In the genomic region with DNA sequence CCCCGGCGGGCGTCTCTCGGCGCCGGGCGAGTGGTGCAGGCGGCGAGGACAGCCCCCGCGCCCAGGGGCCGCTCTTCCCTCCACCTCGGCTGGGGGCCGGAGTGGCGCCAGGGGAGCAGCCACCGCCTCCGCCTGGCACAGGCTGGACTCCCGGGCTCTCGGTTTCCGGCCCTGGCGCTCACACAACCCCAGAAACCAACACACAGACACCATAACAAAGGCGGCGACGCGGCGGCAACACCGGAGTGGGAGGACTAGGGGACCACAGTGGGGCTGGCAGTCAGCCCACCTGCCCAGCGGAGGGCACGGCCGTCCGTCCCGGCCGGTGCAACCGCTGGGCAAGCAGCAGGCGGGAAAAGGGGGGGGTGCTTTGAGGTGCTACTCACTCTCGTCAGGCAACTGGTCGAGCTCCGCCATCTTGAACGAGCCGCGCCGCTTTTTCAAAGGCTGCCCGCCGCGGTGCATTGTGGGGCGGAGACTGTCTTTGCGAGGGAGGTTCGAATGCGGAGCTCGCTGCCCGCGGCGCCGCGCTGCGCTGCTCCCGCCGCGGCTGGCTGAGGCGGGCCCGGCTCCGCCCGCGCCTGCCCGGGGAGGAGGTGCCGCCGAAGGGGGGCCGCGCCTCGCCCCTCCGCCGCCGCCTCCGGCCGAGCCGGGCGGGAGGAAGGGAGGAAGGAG, we compare ENCODE assay signal across 1 cellular context.
TF ChIP-seq lines count a peak whose summit lies in the region.

A gene with protein sequence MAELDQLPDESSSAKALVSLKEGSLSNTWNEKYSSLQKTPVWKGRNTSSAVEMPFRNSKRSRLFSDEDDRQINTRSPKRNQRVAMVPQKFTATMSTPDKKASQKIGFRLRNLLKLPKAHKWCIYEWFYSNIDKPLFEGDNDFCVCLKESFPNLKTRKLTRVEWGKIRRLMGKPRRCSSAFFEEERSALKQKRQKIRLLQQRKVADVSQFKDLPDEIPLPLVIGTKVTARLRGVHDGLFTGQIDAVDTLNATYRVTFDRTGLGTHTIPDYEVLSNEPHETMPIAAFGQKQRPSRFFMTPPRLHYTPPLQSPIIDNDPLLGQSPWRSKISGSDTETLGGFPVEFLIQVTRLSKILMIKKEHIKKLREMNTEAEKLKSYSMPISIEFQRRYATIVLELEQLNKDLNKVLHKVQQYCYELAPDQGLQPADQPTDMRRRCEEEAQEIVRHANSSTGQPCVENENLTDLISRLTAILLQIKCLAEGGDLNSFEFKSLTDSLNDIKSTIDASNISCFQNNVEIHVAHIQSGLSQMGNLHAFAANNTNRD (minus strand): TSS at position 442 of the 675 bp plus-strand sequence. CDS start 25 bp downstream, at position 417.

TF ChIP-seq in HepG2, 621 proteins besides CTCF, POLR2A, EP300 and RAD21 (continued from another document and continues in another):
- TF ChIP-seq, protein P1, sequence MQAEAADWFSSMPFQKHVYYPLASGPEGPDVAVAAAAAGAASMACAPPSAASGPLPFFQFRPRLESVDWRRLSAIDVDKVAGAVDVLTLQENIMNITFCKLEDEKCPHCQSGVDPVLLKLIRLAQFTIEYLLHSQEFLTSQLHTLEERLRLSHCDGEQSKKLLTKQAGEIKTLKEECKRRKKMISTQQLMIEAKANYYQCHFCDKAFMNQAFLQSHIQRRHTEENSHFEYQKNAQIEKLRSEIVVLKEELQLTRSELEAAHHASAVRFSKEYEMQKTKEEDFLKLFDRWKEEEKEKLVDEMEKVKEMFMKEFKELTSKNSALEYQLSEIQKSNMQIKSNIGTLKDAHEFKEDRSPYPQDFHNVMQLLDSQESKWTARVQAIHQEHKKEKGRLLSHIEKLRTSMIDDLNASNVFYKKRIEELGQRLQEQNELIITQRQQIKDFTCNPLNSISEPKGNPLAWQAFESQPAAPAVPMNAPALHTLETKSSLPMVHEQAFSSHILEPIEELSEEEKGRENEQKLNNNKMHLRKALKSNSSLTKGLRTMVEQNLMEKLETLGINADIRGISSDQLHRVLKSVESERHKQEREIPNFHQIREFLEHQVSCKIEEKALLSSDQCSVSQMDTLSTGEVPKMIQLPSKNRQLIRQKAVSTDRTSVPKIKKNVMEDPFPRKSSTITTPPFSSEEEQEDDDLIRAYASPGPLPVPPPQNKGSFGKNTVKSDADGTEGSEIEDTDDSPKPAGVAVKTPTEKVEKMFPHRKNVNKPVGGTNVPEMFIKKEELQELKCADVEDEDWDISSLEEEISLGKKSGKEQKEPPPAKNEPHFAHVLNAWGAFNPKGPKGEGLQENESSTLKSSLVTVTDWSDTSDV (CRISPR knock-in tag; IDR thresholded peaks at IDR 0.05) = peak; percentile 75; the same call in 1 of the 2 replicates
- no peak for TF ChIP-seq PAWR (CRISPR knock-in tag; IDR thresholded peaks at IDR 0.05; ENCODE audit: borderline replicate concordance)
- peak; percentile 95 for TF ChIP-seq SAP130 (CRISPR knock-in tag; IDR thresholded peaks at IDR 0.05; ENCODE audit: low read depth)
- TF ChIP-seq, protein P2, sequence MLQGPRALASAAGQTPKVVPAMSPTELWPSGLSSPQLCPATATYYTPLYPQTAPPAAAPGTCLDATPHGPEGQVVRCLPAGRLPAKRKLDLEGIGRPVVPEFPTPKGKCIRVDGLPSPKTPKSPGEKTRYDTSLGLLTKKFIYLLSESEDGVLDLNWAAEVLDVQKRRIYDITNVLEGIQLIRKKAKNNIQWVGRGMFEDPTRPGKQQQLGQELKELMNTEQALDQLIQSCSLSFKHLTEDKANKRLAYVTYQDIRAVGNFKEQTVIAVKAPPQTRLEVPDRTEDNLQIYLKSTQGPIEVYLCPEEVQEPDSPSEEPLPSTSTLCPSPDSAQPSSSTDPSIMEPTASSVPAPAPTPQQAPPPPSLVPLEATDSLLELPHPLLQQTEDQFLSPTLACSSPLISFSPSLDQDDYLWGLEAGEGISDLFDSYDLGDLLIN (CRISPR knock-in tag; IDR thresholded peaks at IDR 0.05; ENCODE audit: borderline replicate concordance) = 0 out of 2 replicates have a peak, but pooled peaks have one; percentile 24
- TF ChIP-seq ZNF138 (CRISPR knock-in tag; IDR thresholded peaks at IDR 0.05; ENCODE audit: low read depth) = no peak
- no peak for TF ChIP-seq GATAD2A (CRISPR knock-in tag; IDR thresholded peaks at IDR 0.05)
- 0 out of 2 replicates have a peak, but pooled peaks have one; percentile 60 for TF ChIP-seq HOXD1 (CRISPR knock-in tag; IDR thresholded peaks at IDR 0.05)
- peak; percentile 64; the same call in 1 of the 2 replicates for TF ChIP-seq JUNB (CRISPR knock-in tag; IDR thresholded peaks at IDR 0.05; ENCODE audit: borderline replicate concordance)
- TF ChIP-seq ZSCAN31 (CRISPR knock-in tag; IDR thresholded peaks at IDR 0.05; ENCODE audit: low read depth) = no peak
- TF ChIP-seq IKZF1 (IDR thresholded peaks at IDR 0.05) = no peak
- TF ChIP-seq ZNF234 (CRISPR knock-in tag; conservative IDR thresholded peaks at IDR 0.05) = 0 out of 2 replicates have a peak, but pooled peaks have one; percentile 32
- TF ChIP-seq, protein P3, sequence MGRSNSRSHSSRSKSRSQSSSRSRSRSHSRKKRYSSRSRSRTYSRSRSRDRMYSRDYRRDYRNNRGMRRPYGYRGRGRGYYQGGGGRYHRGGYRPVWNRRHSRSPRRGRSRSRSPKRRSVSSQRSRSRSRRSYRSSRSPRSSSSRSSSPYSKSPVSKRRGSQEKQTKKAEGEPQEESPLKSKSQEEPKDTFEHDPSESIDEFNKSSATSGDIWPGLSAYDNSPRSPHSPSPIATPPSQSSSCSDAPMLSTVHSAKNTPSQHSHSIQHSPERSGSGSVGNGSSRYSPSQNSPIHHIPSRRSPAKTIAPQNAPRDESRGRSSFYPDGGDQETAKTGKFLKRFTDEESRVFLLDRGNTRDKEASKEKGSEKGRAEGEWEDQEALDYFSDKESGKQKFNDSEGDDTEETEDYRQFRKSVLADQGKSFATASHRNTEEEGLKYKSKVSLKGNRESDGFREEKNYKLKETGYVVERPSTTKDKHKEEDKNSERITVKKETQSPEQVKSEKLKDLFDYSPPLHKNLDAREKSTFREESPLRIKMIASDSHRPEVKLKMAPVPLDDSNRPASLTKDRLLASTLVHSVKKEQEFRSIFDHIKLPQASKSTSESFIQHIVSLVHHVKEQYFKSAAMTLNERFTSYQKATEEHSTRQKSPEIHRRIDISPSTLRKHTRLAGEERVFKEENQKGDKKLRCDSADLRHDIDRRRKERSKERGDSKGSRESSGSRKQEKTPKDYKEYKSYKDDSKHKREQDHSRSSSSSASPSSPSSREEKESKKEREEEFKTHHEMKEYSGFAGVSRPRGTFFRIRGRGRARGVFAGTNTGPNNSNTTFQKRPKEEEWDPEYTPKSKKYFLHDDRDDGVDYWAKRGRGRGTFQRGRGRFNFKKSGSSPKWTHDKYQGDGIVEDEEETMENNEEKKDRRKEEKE (IDR thresholded peaks at IDR 0.05) = no peak
- TF ChIP-seq, protein P4, sequence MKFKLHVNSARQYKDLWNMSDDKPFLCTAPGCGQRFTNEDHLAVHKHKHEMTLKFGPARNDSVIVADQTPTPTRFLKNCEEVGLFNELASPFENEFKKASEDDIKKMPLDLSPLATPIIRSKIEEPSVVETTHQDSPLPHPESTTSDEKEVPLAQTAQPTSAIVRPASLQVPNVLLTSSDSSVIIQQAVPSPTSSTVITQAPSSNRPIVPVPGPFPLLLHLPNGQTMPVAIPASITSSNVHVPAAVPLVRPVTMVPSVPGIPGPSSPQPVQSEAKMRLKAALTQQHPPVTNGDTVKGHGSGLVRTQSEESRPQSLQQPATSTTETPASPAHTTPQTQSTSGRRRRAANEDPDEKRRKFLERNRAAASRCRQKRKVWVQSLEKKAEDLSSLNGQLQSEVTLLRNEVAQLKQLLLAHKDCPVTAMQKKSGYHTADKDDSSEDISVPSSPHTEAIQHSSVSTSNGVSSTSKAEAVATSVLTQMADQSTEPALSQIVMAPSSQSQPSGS (CRISPR knock-in tag; IDR thresholded peaks at IDR 0.05) = 0 out of 2 replicates have a peak, but pooled peaks have one; percentile 2
- TF ChIP-seq ZNF749 (CRISPR knock-in tag; IDR thresholded peaks at IDR 0.05; ENCODE audit: borderline replicate concordance) = peak; percentile 99
- TF ChIP-seq, protein P5, sequence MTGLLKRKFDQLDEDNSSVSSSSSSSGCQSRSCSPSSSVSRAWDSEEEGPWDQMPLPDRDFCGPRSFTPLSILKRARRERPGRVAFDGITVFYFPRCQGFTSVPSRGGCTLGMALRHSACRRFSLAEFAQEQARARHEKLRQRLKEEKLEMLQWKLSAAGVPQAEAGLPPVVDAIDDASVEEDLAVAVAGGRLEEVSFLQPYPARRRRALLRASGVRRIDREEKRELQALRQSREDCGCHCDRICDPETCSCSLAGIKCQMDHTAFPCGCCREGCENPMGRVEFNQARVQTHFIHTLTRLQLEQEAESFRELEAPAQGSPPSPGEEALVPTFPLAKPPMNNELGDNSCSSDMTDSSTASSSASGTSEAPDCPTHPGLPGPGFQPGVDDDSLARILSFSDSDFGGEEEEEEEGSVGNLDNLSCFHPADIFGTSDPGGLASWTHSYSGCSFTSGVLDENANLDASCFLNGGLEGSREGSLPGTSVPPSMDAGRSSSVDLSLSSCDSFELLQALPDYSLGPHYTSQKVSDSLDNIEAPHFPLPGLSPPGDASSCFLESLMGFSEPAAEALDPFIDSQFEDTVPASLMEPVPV (CRISPR knock-in tag; IDR thresholded peaks at IDR 0.05) = peak; percentile 98
- TF ChIP-seq KLF9 (CRISPR knock-in tag; IDR thresholded peaks at IDR 0.05; ENCODE audit: low read depth) = no peak
- peak; percentile 66; the same call in 1 of the 2 replicates for TF ChIP-seq ZNF235 (CRISPR knock-in tag; IDR thresholded peaks at IDR 0.05; ENCODE audit: borderline replicate concordance)
- TF ChIP-seq TBX2 (CRISPR knock-in tag; IDR thresholded peaks at IDR 0.05; ENCODE audit: borderline replicate concordance) = peak; percentile 40; the same call in 1 of the 2 replicates
- no peak for TF ChIP-seq CBX5 (CRISPR knock-in tag; IDR thresholded peaks at IDR 0.05; ENCODE audit: borderline replicate concordance)
- TF ChIP-seq ZNF3 (CRISPR knock-in tag; IDR thresholded peaks at IDR 0.05) = no peak
- TF ChIP-seq, protein P6, sequence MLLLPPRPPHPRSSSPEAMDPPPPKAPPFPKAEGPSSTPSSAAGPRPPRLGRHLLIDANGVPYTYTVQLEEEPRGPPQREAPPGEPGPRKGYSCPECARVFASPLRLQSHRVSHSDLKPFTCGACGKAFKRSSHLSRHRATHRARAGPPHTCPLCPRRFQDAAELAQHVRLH (CRISPR knock-in tag; IDR thresholded peaks at IDR 0.05; ENCODE audit: borderline replicate concordance, low read depth) = no peak
- peak; percentile 78; the same call in 1 of the 2 replicates for TF ChIP-seq FLYWCH1 (CRISPR knock-in tag; IDR thresholded peaks at IDR 0.05)
- peak; percentile 81 for TF ChIP-seq POLR2G (IDR thresholded peaks at IDR 0.05; ENCODE audit: low read depth, low read length)
- TF ChIP-seq NR3C1 (CRISPR knock-in tag; IDR thresholded peaks at IDR 0.05) = no peak
- peak; percentile 90 for TF ChIP-seq REPIN1 (CRISPR knock-in tag; IDR thresholded peaks at IDR 0.05; ENCODE audit: borderline replicate concordance, low read depth)
- TF ChIP-seq ZNF605 (CRISPR knock-in tag; IDR thresholded peaks at IDR 0.05) = no peak; the same call in 1 of the 2 replicates
- no peak for TF ChIP-seq ESRRA (CRISPR knock-in tag; IDR thresholded peaks at IDR 0.05; ENCODE audit: low read depth)
- TF ChIP-seq MAFF (IDR thresholded peaks at IDR 0.05; ENCODE audit: low read depth, low read length) = no peak
- TF ChIP-seq, protein P7, sequence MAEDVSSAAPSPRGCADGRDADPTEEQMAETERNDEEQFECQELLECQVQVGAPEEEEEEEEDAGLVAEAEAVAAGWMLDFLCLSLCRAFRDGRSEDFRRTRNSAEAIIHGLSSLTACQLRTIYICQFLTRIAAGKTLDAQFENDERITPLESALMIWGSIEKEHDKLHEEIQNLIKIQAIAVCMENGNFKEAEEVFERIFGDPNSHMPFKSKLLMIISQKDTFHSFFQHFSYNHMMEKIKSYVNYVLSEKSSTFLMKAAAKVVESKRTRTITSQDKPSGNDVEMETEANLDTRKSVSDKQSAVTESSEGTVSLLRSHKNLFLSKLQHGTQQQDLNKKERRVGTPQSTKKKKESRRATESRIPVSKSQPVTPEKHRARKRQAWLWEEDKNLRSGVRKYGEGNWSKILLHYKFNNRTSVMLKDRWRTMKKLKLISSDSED (CRISPR knock-in tag; IDR thresholded peaks at IDR 0.05) = peak; percentile 94
- peak; percentile 20; the same call in 1 of the 2 replicates for TF ChIP-seq ZNF446 (CRISPR knock-in tag; IDR thresholded peaks at IDR 0.05)
- no peak for TF ChIP-seq RORA (CRISPR knock-in tag; IDR thresholded peaks at IDR 0.05)
- TF ChIP-seq ZNF891 (CRISPR knock-in tag; IDR thresholded peaks at IDR 0.05) = peak; percentile 59; the same call in 1 of the 2 replicates
- TF ChIP-seq, protein P8, sequence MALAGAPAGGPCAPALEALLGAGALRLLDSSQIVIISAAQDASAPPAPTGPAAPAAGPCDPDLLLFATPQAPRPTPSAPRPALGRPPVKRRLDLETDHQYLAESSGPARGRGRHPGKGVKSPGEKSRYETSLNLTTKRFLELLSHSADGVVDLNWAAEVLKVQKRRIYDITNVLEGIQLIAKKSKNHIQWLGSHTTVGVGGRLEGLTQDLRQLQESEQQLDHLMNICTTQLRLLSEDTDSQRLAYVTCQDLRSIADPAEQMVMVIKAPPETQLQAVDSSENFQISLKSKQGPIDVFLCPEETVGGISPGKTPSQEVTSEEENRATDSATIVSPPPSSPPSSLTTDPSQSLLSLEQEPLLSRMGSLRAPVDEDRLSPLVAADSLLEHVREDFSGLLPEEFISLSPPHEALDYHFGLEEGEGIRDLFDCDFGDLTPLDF (CRISPR knock-in tag; IDR thresholded peaks at IDR 0.05) = peak; percentile 70; the same call in 1 of the 2 replicates
- no peak for TF ChIP-seq TRIM24 (CRISPR knock-in tag; IDR thresholded peaks at IDR 0.05)
- TF ChIP-seq ZNF350 (CRISPR knock-in tag; IDR thresholded peaks at IDR 0.05; ENCODE audit: borderline replicate concordance, low read depth) = 0 out of 2 replicates have a peak, but pooled peaks have one; percentile 31
- peak; percentile 30; the same call in 1 of the 2 replicates for TF ChIP-seq MED1 (CRISPR knock-in tag; IDR thresholded peaks at IDR 0.05)
- TF ChIP-seq ATAD3A (CRISPR knock-in tag; IDR thresholded peaks at IDR 0.05) = no peak
- peak; percentile 82 for TF ChIP-seq ZBTB7B (CRISPR knock-in tag; IDR thresholded peaks at IDR 0.05)
- no peak for TF ChIP-seq LCORL (IDR thresholded peaks at IDR 0.05)
- no peak for TF ChIP-seq LCORL (CRISPR knock-in tag; IDR thresholded peaks at IDR 0.05)
- TF ChIP-seq, protein P9, sequence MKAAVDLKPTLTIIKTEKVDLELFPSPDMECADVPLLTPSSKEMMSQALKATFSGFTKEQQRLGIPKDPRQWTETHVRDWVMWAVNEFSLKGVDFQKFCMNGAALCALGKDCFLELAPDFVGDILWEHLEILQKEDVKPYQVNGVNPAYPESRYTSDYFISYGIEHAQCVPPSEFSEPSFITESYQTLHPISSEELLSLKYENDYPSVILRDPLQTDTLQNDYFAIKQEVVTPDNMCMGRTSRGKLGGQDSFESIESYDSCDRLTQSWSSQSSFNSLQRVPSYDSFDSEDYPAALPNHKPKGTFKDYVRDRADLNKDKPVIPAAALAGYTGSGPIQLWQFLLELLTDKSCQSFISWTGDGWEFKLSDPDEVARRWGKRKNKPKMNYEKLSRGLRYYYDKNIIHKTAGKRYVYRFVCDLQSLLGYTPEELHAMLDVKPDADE (CRISPR knock-in tag; IDR thresholded peaks at IDR 0.05) = no peak
- no peak for TF ChIP-seq MAFK (conservative IDR thresholded peaks at IDR 0.05 in 1 of 2, IDR thresholded peaks at IDR 0.05 in 1 of 2; ENCODE audit: low read length in 2 of 2)
- TF ChIP-seq ZNF367 (CRISPR knock-in tag; IDR thresholded peaks at IDR 0.05; ENCODE audit: borderline replicate concordance) = no peak
- TF ChIP-seq SKI (IDR thresholded peaks at IDR 0.05; ENCODE audit: partially characterized antibody) = peak; percentile 38
- peak; percentile 97 for TF ChIP-seq ZNF468 (CRISPR knock-in tag; IDR thresholded peaks at IDR 0.05)
- TF ChIP-seq ZNF746 (CRISPR knock-in tag; IDR thresholded peaks at IDR 0.05) = no peak
